Comparison of ENCODE assay signal across 8 cellular contexts in the genomic region with DNA sequence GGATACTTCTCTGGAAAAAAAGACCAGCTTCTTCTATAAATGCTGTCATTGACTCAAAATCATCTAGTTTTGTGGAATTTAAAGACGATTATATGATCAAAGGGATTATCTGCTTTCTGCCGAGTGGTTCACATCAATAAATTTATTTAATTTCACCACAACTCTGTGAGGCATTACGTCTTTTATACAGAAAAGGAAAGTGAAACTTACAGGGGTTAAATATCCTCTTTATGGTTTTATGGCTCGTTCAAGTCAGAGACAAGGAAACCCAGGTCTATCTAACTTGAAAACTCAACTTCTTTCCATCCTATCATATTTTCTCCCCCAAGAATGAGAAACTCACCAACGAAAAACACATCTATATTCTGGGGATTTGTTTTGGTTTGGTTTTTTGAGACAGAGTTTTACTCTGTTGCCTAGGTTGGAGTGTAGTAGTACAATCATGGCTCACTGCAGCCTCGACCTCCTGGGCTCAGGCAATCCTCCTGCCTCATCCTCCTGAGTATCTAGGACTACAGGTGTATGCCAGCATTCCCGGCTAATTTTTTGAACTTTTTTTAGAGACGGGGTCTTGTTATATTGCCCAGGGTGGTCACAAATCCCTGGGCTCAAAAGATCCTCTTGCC.
DNase-seq lines count a peak whose midpoint lies in the region; ATAC-seq, FAIRE-seq and TF ChIP-seq lines count a peak whose summit lies in the region.

No MANE protein-coding gene starts in this region.

- no peaks in the 10 kb centered on the region for H3K36me3 ChIP-seq in KOPT-K1 (ENCODE audit: insufficient read depth, low read length)
- no peaks in the 10 kb centered on the region for H3K36me3 ChIP-seq in adrenal gland (replicated peaks in 1 of 2)

- TF ChIP-seq POLR2A in GM12892 (IDR thresholded peaks at IDR 0.05; ENCODE audit: low read depth, low read length), result no peak
- TF ChIP-seq POLR2A in adrenal gland (IDR thresholded peaks at IDR 0.05), result no peak

- H3K27me3 Mint-ChIP-seq in stimulated activated naive CD8-positive, alpha-beta T cell treated with anti-CD3 and anti-CD28 coated beads, Interleukin-15, amount 100 ng/mL, for 72 hours, result no peaks in the 10 kb centered on the region
- no peaks in the 10 kb centered on the region for H3K27me3 Mint-ChIP-seq in WTC11 (ENCODE audit: low read depth)

- peak overlapping the region; percentile 87 to 91 for H3K27ac Mint-ChIP-seq in stimulated activated naive CD8-positive, alpha-beta T cell treated with anti-CD3 and anti-CD28 coated beads, Interleukin-15, amount 100 ng/mL, for 72 hours
- H3K27ac Mint-ChIP-seq in WTC11, result no peak overlapping the region

- peak; percentile 11 for DNase-seq in GM12892 (ENCODE audit: insufficient read length)
- DNase-seq in dermis blood vessel endothelial cell, result peak; percentile 6
- no peak for DNase-seq in stimulated activated naive CD8-positive, alpha-beta T cell treated with anti-CD3 and anti-CD28 coated beads, Interleukin-15, amount 100 ng/mL, for 72 hours
- DNase-seq in WTC11 (ENCODE audit: low spot score), result no peak
- no peak for DNase-seq in adrenal gland
- DNase-seq in amygdala (lab: John Stamatoyannopoulos, UW), result no peak

- FAIRE-seq in GM12892 (lab: Jason Lieb, UNC), result peak; percentile 14

- ATAC-seq in GM21528 (IDR thresholded peaks at IDR 0.05; ENCODE audit: low FRiP score, unreplicated experiment), result peak; percentile 94
- ATAC-seq in stimulated activated naive CD8-positive, alpha-beta T cell treated with anti-CD3 and anti-CD28 coated beads, Interleukin-15, amount 100 ng/mL, for 72 hours, result peak; percentile 88
- ATAC-seq in WTC11, result no peak

- POLR2A ChIA-PET in WTC11 (lab: Charles Lee), result no interaction called here

- intact Hi-C loops in adrenal gland (cut with DNase I), result no loop called here

- H3K4me1 ChIP-seq in adrenal gland (replicated peaks in 1 of 2), result no peaks in the 10 kb centered on the region

- H3K9me3 Mint-ChIP-seq in stimulated activated naive CD8-positive, alpha-beta T cell treated with anti-CD3 and anti-CD28 coated beads, Interleukin-15, amount 100 ng/mL, for 72 hours, result peaks cover 0 to 7% of the 10 kb centered on the region in 2 donors
- H3K9me3 Mint-ChIP-seq in WTC11, result peaks cover 9% of the 10 kb centered on the region

- H3K36me3 Mint-ChIP-seq in WTC11, result peaks cover under 1% of the 10 kb centered on the region

- H3K27ac ChIP-seq in KOPT-K1 (ENCODE audit: low read depth, low read length, poor library complexity, severe bottlenecking), result peak overlapping the region; percentile 65
- H3K27ac ChIP-seq in adrenal gland, result peak overlapping the region in 1 of 5 donors; percentile 3

- peak overlapping the region; percentile 17 to 76 for H3K4me3 Mint-ChIP-seq in stimulated activated naive CD8-positive, alpha-beta T cell treated with anti-CD3 and anti-CD28 coated beads, Interleukin-15, amount 100 ng/mL, for 72 hours
- no peak overlapping the region for H3K4me3 Mint-ChIP-seq in WTC11

- WGBS in adrenal gland, 4 donors, result 39 to 52% (median 42%) methylated on average over 8 of the region's 8 CpGs

- peaks cover 4% of the 10 kb centered on the region for H3K9me3 ChIP-seq in KOPT-K1 (ENCODE audit: insufficient read depth, low read length, poor library complexity, severe bottlenecking)
- H3K9me3 ChIP-seq in adrenal gland (replicated peaks in 1 of 3), result no peaks in the 10 kb centered on the region

- CTCF ChIA-PET in WTC11 (lab: Charles Lee), result no interaction called here

- H3K4me1 Mint-ChIP-seq in stimulated activated naive CD8-positive, alpha-beta T cell treated with anti-CD3 and anti-CD28 coated beads, Interleukin-15, amount 100 ng/mL, for 72 hours, result peaks cover 13% of the 10 kb centered on the region
- H3K4me1 Mint-ChIP-seq in WTC11, result no peaks in the 10 kb centered on the region

- H3K27me3 ChIP-seq in adrenal gland, result no peaks in the 10 kb centered on the region

- TF ChIP-seq CTCF in WTC11 (IDR thresholded peaks at IDR 0.05) (no peak), adrenal gland (IDR thresholded peaks at IDR 0.05) (no peak)

- peak overlapping the region in 1 of 4 donors; percentile 64 for H3K4me3 ChIP-seq in adrenal gland

TF ChIP-seq in WTC11, 78 proteins besides CTCF, POLR2A, EP300 and RAD21:
- no peak for TF ChIP-seq JUN (CRISPR knock-in tag; IDR thresholded peaks at IDR 0.05)
- TF ChIP-seq, protein P1, sequence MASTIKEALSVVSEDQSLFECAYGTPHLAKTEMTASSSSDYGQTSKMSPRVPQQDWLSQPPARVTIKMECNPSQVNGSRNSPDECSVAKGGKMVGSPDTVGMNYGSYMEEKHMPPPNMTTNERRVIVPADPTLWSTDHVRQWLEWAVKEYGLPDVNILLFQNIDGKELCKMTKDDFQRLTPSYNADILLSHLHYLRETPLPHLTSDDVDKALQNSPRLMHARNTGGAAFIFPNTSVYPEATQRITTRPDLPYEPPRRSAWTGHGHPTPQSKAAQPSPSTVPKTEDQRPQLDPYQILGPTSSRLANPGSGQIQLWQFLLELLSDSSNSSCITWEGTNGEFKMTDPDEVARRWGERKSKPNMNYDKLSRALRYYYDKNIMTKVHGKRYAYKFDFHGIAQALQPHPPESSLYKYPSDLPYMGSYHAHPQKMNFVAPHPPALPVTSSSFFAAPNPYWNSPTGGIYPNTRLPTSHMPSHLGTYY (CRISPR knock-in tag; IDR thresholded peaks at IDR 0.05), result no peak

Comparison
In these comparisons a context has a peak if more than half of its experiments do, and no peak if none do; other contexts are left out.
1. DNase-seq: peak in GM12892 (single experiment) and dermis blood vessel endothelial cell (single experiment); none in stimulated activated naive CD8-positive, alpha-beta T cell treated with anti-CD3 and anti-CD28 coated beads, Interleukin-15, amount 100 ng/mL, for 72 hours (0 of 2), WTC11 (single experiment), adrenal gland (0 of 7) and amygdala (0 of 56).